11 cellular contexts compared by ENCODE assay signal in the genomic region with DNA sequence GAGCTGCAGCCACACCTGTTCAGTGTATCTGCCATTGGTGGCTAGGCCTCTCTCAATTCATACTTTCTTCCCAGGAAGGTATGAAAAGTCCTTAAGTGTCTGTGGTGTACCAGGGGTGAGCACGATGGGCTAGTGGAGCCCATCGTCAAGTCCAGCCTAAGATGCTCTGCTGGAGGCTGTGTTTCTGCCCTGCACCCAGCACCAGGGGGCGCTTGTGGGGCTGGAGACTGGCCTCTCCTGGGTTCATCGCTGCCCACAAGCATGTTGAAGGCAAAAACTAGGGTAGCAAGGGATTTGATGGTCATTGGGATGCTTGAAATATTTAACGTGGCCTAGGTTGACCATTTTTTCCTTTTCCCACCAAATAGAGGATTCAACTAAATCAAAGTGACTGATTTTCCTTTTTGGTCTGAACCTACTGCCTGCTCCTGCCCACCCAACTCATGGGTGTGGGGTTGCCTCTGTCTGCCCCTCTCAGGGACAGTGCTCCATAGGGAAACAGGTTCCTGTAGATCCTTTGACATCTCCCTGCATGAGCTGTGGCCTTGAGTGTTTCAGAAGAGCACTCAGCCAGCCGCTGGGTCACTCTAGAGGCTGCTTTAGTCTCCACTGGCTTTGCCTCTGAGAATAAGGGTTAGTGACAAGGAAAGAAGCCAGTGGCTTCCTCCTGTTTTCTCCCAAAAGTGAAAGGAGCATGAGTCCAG. TPM values are rescaled to one million over a fixed set of nuclear protein-coding genes. Genes with fewer than 3 reads are reported as not detected.
DNase-seq lines count a peak whose midpoint lies in the region; ATAC-seq and TF ChIP-seq lines count a peak whose summit lies in the region.
"Had no signal": no experiment of that assay in that cellular context is flagged by ENCODE, and none has a peak within 500 bp of the region (broad histone marks: within the 10 kb centered on the region; RNA-seq: fewer than 3 reads in every experiment).

No MANE protein-coding gene starts in this region.

- no peak for ATAC-seq in foreskin keratinocyte

- H3K4me1 Mint-ChIP-seq in immature natural killer cell = peaks cover 21 to 22% of the 10 kb centered on the region in 2 donors

- H4K20me1 ChIP-seq in PC-9 (ENCODE audit: insufficient read depth) = no peaks in the 10 kb centered on the region

- H3K4me1 ChIP-seq in PC-9 (replicated peaks; ENCODE audit: insufficient read depth) (no peaks in the 10 kb centered on the region), foreskin keratinocyte (no peaks in the 10 kb centered on the region)
- H3K4me1 ChIP-seq: spleen had no signal

- no TSS peak for BruUV-seq in PC-9 (replicated peaks; lab: Mats Ljungman, UMichigan)

- H3K27me3 ChIP-seq in PC-9 (ENCODE audit: insufficient read depth, low read depth) = no peaks in the 10 kb centered on the region
- H3K27me3 ChIP-seq in foreskin keratinocyte = no peaks in the 10 kb centered on the region
- H3K27me3 ChIP-seq: spleen had no signal

- no peaks in the 10 kb centered on the region for H3K36me3 ChIP-seq in PC-9 (ENCODE audit: low read depth)
- H3K36me3 ChIP-seq: spleen had no signal

- H3F3A ChIP-seq in PC-9 (ENCODE audit: insufficient read depth, low read depth) = no peaks in the 10 kb centered on the region

- H2AFZ ChIP-seq in PC-9 = no peak overlapping the region

- H3K27ac Mint-ChIP-seq in immature natural killer cell = no peak overlapping the region

- peak; percentile 74 for TF ChIP-seq CTCF in 22Rv1 (IDR thresholded peaks at IDR 0.05)
- TF ChIP-seq CTCF in GM10266 (IDR thresholded peaks at IDR 0.05; ENCODE audit: control insufficient read depth, insufficient read depth, low read depth, missing control alignments) = peak; percentile 56
- peak; percentile 38; the same call in 1 of the 2 replicates for TF ChIP-seq CTCF in PC-9 (conservative IDR thresholded peaks at IDR 0.05)
- TF ChIP-seq CTCF in foreskin keratinocyte (conservative IDR thresholded peaks at IDR 0.05) = peak; percentile 41

- no peak overlapping the region for H3K27ac ChIP-seq in 22Rv1
- no peak overlapping the region for H3K27ac ChIP-seq in PC-9
- no peak overlapping the region for H3K27ac ChIP-seq in foreskin keratinocyte
- H3K27ac ChIP-seq: spleen had no signal

- H3K27me3 Mint-ChIP-seq in immature natural killer cell (ENCODE audit: low read depth in 3 of 3) = peaks cover 0 to 6% (median 2%) of the 10 kb centered on the region in 3 donors

- peak; percentile 42 for DNase-seq in GM10266 (ENCODE audit: extremely low spot score)
- DNase-seq in PC-9 = no peak
- no peak for DNase-seq in foreskin keratinocyte
- DNase-seq in Ammon's horn (ENCODE audit: low spot score) = no peak
- no peak for DNase-seq in immature natural killer cell
- no peak for DNase-seq in amygdala (lab: John Stamatoyannopoulos, UW)
- no peak for DNase-seq in hepatic stellate cell (ENCODE audit: low spot score)
- DNase-seq: activated naive CD4-positive, alpha-beta T cell treated with anti-CD3 and anti-CD28 coated beads, Interleukin-2, amount 50 U/mL, for 16 hours; hippocampal formation; spleen had no signal

- POLR2A ChIA-PET in PC-9 (lab: Charles Lee; ENCODE audit: unreplicated experiment) = no interaction called here

- H3K9me3 ChIP-seq in PC-9 (ENCODE audit: insufficient read depth, low read depth) = no peaks in the 10 kb centered on the region
- H3K9me3 ChIP-seq: spleen had no signal

- no peak overlapping the region for H3K4me3 ChIP-seq in PC-9
- H3K4me3 ChIP-seq: spleen had no signal

- CTCF ChIA-PET in PC-9 (lab: Charles Lee) = no interaction called here

- H3K9me2 ChIP-seq in PC-9 (ENCODE audit: insufficient read depth) = no peaks in the 10 kb centered on the region

- H3K4me2 ChIP-seq in PC-9 = no peak overlapping the region

- no peaks in the 10 kb centered on the region for H3K9me3 Mint-ChIP-seq in immature natural killer cell

- H3K4me3 Mint-ChIP-seq in immature natural killer cell = no peak overlapping the region

- H3K79me2 ChIP-seq in PC-9 (ENCODE audit: low read depth) = no peaks in the 10 kb centered on the region

- no peaks in the 10 kb centered on the region for H3K36me3 Mint-ChIP-seq in immature natural killer cell

- intact Hi-C loops in PC-9 (cut with micrococcal nuclease; ENCODE audit: unreplicated experiment) = no loop called here

RNA-seq across cellular contexts. Expression of a gene that starts 59.0 kb away (rescaled TPM):
- total RNA-seq in PC-9 (2021) (59.5 and 62.6 TPM in 2 replicates), foreskin keratinocyte (113 and 118 TPM in 2 replicates)
- polyA plus RNA-seq in foreskin keratinocyte (124 and 143 TPM in 2 replicates), immature natural killer cell (10 to 100 TPM; 62.9 to 79.3 (median 66.1) TPM)

RNA-seq across cellular contexts. Expression of a gene that starts 59.2 kb away (rescaled TPM):
- total RNA-seq in PC-9 (2021) (4.0 and 6.5 TPM in 2 replicates), foreskin keratinocyte (4.7 and 4.9 TPM in 2 replicates)
- polyA plus RNA-seq in foreskin keratinocyte (1.9 and 2.1 TPM in 2 replicates), immature natural killer cell (10 to 100 TPM in 2 of 3 donors, 1 to 10 TPM in 1; 9.4 to 11.8 (median 10.2) TPM)
